In the genomic region with DNA sequence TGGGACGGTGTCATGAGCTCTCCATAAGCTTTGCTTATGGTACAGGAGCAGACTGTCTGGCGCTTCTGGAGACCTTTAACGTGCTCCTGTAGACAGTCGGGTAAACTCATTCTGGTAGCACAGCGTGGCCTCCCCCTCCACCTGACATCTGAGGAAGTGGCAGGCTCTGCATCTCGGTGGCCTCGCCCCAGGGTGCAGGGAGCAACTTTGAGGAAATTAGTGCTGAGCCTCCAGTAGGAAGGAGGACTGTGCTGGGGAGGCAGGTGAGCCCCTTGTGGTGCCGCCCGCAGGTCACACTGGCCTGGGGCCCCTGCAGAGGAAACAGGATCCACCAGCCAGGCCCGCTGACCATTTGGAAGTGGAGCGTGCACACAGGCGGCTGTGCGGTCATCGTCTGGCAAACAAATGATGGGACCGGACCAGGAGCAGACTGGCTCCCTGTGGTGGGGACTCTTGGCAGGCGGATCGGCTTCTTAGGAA, we compare ENCODE assay signal across 1 cellular context.
TF ChIP-seq lines count a peak whose summit lies in the region.

No MANE protein-coding gene starts in this region.

TF ChIP-seq in GM12878, 131 proteins besides CTCF, POLR2A, EP300 and RAD21 (continued from another document):
- TF ChIP-seq, protein P1, sequence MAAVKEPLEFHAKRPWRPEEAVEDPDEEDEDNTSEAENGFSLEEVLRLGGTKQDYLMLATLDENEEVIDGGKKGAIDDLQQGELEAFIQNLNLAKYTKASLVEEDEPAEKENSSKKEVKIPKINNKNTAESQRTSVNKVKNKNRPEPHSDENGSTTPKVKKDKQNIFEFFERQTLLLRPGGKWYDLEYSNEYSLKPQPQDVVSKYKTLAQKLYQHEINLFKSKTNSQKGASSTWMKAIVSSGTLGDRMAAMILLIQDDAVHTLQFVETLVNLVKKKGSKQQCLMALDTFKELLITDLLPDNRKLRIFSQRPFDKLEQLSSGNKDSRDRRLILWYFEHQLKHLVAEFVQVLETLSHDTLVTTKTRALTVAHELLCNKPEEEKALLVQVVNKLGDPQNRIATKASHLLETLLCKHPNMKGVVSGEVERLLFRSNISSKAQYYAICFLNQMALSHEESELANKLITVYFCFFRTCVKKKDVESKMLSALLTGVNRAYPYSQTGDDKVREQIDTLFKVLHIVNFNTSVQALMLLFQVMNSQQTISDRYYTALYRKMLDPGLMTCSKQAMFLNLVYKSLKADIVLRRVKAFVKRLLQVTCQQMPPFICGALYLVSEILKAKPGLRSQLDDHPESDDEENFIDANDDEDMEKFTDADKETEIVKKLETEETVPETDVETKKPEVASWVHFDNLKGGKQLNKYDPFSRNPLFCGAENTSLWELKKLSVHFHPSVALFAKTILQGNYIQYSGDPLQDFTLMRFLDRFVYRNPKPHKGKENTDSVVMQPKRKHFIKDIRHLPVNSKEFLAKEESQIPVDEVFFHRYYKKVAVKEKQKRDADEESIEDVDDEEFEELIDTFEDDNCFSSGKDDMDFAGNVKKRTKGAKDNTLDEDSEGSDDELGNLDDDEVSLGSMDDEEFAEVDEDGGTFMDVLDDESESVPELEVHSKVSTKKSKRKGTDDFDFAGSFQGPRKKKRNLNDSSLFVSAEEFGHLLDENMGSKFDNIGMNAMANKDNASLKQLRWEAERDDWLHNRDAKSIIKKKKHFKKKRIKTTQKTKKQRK (IDR thresholded peaks at IDR 0.05; ENCODE audit: low read depth, low read length): no peak
- no peak for TF ChIP-seq FOXK2 (IDR thresholded peaks at IDR 0.05)
- no peak for TF ChIP-seq TCF12 (IDR thresholded peaks at IDR 0.05; ENCODE audit: low read depth, low read length)
- TF ChIP-seq, protein P2, sequence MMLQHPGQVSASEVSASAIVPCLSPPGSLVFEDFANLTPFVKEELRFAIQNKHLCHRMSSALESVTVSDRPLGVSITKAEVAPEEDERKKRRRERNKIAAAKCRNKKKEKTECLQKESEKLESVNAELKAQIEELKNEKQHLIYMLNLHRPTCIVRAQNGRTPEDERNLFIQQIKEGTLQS (IDR thresholded peaks at IDR 0.05; ENCODE audit: borderline replicate concordance, extremely low read depth, low read depth, low read length): no peak
- no peak for TF ChIP-seq FOS (IDR thresholded peaks at IDR 0.05; ENCODE audit: borderline replicate concordance, extremely low read depth, insufficient read length)
- no peak for TF ChIP-seq SMAD5 (IDR thresholded peaks at IDR 0.05; ENCODE audit: low read depth)
- TF ChIP-seq, protein P3, sequence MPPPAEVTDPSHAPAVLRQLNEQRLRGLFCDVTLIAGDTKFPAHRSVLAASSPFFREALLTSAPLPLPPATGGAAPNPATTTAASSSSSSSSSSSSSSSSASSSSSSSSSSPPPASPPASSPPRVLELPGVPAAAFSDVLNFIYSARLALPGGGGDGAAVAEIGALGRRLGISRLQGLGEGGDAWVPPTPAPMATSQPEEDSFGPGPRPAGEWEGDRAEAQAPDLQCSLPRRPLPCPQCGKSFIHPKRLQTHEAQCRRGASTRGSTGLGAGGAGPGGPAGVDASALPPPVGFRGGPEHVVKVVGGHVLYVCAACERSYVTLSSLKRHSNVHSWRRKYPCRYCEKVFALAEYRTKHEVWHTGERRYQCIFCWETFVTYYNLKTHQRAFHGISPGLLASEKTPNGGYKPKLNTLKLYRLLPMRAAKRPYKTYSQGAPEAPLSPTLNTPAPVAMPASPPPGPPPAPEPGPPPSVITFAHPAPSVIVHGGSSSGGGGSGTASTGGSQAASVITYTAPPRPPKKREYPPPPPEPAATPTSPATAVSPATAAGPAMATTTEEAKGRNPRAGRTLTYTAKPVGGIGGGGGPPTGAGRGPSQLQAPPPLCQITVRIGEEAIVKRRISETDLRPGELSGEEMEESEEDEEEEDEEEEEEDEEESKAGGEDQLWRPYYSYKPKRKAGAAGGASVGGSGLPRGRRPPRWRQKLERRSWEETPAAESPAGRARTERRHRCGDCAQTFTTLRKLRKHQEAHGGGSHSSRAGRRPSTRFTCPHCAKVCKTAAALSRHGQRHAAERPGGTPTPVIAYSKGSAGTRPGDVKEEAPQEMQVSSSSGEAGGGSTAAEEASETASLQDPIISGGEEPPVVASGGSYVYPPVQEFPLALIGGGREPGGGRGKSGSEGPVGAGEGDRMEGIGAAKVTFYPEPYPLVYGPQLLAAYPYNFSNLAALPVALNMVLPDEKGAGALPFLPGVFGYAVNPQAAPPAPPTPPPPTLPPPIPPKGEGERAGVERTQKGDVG (CRISPR knock-in tag; IDR thresholded peaks at IDR 0.05): no peak
- no peak for TF ChIP-seq HDGF (IDR thresholded peaks at IDR 0.05)
- no peak for TF ChIP-seq MXI1 (IDR thresholded peaks at IDR 0.05; ENCODE audit: low read depth, low read length)
- TF ChIP-seq, protein P4, sequence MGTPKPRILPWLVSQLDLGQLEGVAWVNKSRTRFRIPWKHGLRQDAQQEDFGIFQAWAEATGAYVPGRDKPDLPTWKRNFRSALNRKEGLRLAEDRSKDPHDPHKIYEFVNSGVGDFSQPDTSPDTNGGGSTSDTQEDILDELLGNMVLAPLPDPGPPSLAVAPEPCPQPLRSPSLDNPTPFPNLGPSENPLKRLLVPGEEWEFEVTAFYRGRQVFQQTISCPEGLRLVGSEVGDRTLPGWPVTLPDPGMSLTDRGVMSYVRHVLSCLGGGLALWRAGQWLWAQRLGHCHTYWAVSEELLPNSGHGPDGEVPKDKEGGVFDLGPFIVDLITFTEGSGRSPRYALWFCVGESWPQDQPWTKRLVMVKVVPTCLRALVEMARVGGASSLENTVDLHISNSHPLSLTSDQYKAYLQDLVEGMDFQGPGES (IDR thresholded peaks at IDR 0.05): no peak
- TF ChIP-seq CBX5 (IDR thresholded peaks at IDR 0.05; ENCODE audit: low read depth): no peak
- no peak for TF ChIP-seq ATF7 (IDR thresholded peaks at IDR 0.05; ENCODE audit: low read depth)
- no peak for TF ChIP-seq SMAD1 (IDR thresholded peaks at IDR 0.05; ENCODE audit: low read depth, partially characterized antibody)
